In the genomic region with DNA sequence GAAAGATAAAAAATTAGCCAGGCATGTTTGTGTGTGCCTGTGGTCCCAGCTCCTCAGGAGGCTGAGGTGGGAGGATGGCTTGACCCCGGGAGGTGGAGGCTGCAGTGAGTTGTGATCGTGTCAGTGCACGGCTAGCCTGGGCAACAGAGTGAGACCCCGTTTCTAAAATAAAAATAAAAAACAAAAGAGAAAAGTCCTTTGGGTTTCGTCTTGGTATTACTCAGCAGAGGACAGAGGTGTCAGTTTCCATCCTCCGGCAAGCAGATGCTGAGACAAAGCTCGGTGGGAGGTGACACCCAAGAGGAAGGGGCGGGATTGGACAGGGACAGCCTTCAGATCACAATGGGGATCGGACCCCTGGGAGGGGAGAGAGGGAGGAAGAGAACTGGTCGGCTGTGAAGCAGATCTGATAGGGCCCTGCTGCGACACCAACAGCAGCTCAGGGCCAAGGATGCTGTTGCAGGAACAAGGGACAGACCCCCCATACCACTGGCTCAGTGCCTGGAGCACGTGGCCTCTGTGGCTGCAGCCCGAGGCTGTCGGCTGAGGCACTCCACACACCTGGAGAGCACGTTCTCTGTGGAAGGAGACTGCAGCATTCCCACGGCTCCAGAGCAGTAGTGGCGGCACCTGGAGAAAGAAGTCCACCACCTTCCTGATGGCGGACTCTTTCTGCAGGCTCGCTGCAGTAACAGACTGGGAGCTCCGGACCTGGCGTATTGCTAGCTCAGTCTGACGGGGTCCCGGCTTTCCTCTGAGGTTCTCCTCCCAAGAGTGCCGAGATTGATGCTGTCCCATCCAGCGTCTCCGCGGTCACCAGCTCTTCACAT, we compare ENCODE assay signal across 11 cellular contexts. TPM values are rescaled to one million over a fixed set of nuclear protein-coding genes. Genes with fewer than 3 reads are reported as not detected.
DNase-seq lines count a peak whose midpoint lies in the region; ATAC-seq, FAIRE-seq and TF ChIP-seq lines count a peak whose summit lies in the region.
"Had no signal": no experiment of that assay in that cellular context is flagged by ENCODE, and none has a peak within 500 bp of the region (broad histone marks: within the 10 kb centered on the region; RNA-seq: fewer than 3 reads in every experiment).

No MANE protein-coding gene starts in this region.

- no peak for TF ChIP-seq POLR2A in spleen (IDR thresholded peaks at IDR 0.05)
- no peak for TF ChIP-seq POLR2A in transverse colon (IDR thresholded peaks at IDR 0.05)
- TF ChIP-seq POLR2A in uterus (IDR thresholded peaks at IDR 0.05): no peak

- no peak for TF ChIP-seq EP300 in transverse colon (IDR thresholded peaks at IDR 0.05; ENCODE audit: low read depth)

- H3K27ac ChIP-seq in HEK293 (ENCODE audit: extremely low read depth, low read depth, low read length): no peak overlapping the region
- H3K27ac ChIP-seq in OCI-LY7 (ENCODE audit: low read depth, low read length, poor library complexity, severe bottlenecking): no peak overlapping the region
- peak overlapping the region in 1 of 8 donors; percentile 98 for H3K27ac ChIP-seq in spleen
- no peak overlapping the region for H3K27ac ChIP-seq in transverse colon
- H3K27ac ChIP-seq in pancreas: no peak overlapping the region
- no peak overlapping the region for H3K27ac ChIP-seq in uterus
- H3K27ac ChIP-seq: left ventricle myocardium inferior, SJCRH30 had no signal

- DNase-seq in activated naive CD4-positive, alpha-beta T cell treated with anti-CD3 and anti-CD28 coated beads, Interleukin-2, amount 50 U/mL, for 16 hours: no peak
- no peak for DNase-seq in OCI-LY7 (ENCODE audit: low spot score)
- peak; percentile 43 for DNase-seq in spleen
- no peak for DNase-seq in transverse colon
- no peak for DNase-seq in pancreas
- no peak for DNase-seq in uterus
- DNase-seq: erythroblast, left ventricle myocardium inferior had no signal

- peaks cover 23% of the 10 kb centered on the region; the same call in 1 of the 2 replicates for H3K79me2 ChIP-seq in OCI-LY7 (ENCODE audit: insufficient read depth, low read depth, low read length)

- peaks cover 68% of the 10 kb centered on the region for H3K4me1 Mint-ChIP-seq in activated naive CD4-positive, alpha-beta T cell treated with anti-CD3 and anti-CD28 coated beads, Interleukin-2, amount 50 U/mL, for 24 hours

- FAIRE-seq in pancreas (lab: Jason Lieb, UNC): no peak

- CTCF ChIA-PET in HEK293 (lab: Yijun Ruan, JAX): interaction anchor here (0.8 to 2.4 kb wide), 6 partner anchors 9 to 297 kb away, joined by 3 to 9 read pairs (median 6); no protein-coding TSS in a partner anchor
- CTCF ChIA-PET in OCI-LY7 (lab: Charles Lee; ENCODE audit: unreplicated experiment): interaction anchor here (1.0 kb wide), 1 partner anchor 36 kb away, joined by 4 read pairs; no protein-coding TSS in a partner anchor

- H3K9me3 Mint-ChIP-seq in activated naive CD4-positive, alpha-beta T cell treated with anti-CD3 and anti-CD28 coated beads, Interleukin-2, amount 50 U/mL, for 24 hours: no peaks in the 10 kb centered on the region

- WGBS in spleen, 5 donors: 70 to 75% (median 73%) methylated on average over 21 to 27 of the region's 27 CpGs
- 78% methylated on average over 27 of the region's 27 CpGs; no CpG with 5 or more reads in 1 of the 2 donors for WGBS in transverse colon (ENCODE audit: low coverage in 1 of 2), 2 donors
- 60 to 70% methylated on average over 27 of the region's 27 CpGs for WGBS in pancreas, 2 donors

- H3K36me3 Mint-ChIP-seq in activated naive CD4-positive, alpha-beta T cell treated with anti-CD3 and anti-CD28 coated beads, Interleukin-2, amount 50 U/mL, for 24 hours: no peaks in the 10 kb centered on the region

- H3K9me2 ChIP-seq in OCI-LY7 (ENCODE audit: insufficient read depth, low read length): no peaks in the 10 kb centered on the region

- H3K27me3 ChIP-seq in spleen (replicated peaks in 1 of 7): no peaks in the 10 kb centered on the region
- no peaks in the 10 kb centered on the region for H3K27me3 ChIP-seq in transverse colon
- no peaks in the 10 kb centered on the region for H3K27me3 ChIP-seq in pancreas
- no peaks in the 10 kb centered on the region for H3K27me3 ChIP-seq in uterus

- no peaks in the 10 kb centered on the region for H4K20me1 ChIP-seq in OCI-LY7 (ENCODE audit: insufficient read depth, low read length)

- TF ChIP-seq CTCF in HEK293 (tag by site-specific recombination; IDR thresholded peaks at IDR 0.05): no peak
- TF ChIP-seq CTCF in OCI-LY7 (conservative IDR thresholded peaks at IDR 0.05; ENCODE audit: low read length): no peak
- TF ChIP-seq CTCF in spleen (IDR thresholded peaks at IDR 0.05 in 8 of 11, conservative IDR thresholded peaks at IDR 0.05 in 3 of 11): no peak
- no peak for TF ChIP-seq CTCF in transverse colon (IDR thresholded peaks at IDR 0.05)
- no peak for TF ChIP-seq CTCF in pancreas (IDR thresholded peaks at IDR 0.05)
- no peak for TF ChIP-seq CTCF in uterus (IDR thresholded peaks at IDR 0.05)

- POLR2A ChIA-PET in HEK293 (lab: Yijun Ruan, JAX) (no interaction called here), OCI-LY7 (lab: Charles Lee) (interaction anchor here (1.3 to 1.4 kb wide), 3 partner anchors 11 to 292 kb away, joined by 3 to 5 read pairs (median 3); no protein-coding TSS in a partner anchor)

- H3K4me2 ChIP-seq in OCI-LY7 (ENCODE audit: low read length): peak overlapping the region; percentile 81

- BruUV-seq in OCI-LY7 (replicated peaks; lab: Mats Ljungman, UMichigan): no TSS peak

- intact Hi-C loops in OCI-LY7 (cut with micrococcal nuclease; ENCODE audit: unreplicated experiment) (loop anchor here (10.0 kb wide), 1 partner anchor 145 kb away; a partner anchor contains a TSS), spleen (cut with DNase I; ENCODE audit: low total_unique reads) (no loop called here), transverse colon (cut with DNase I; ENCODE audit: low total_unique reads) (loop anchor here (10.0 kb wide), 1 partner anchor 225 kb away; no protein-coding TSS in a partner anchor), pancreas (cut with DNase I) (no loop called here), uterus (cut with DNase I; ENCODE audit: low total_unique reads) (no loop called here)

- H3K36me3 ChIP-seq in HEK293 (ENCODE audit: control insufficient read depth in 2 of 2, insufficient read depth in 1 of 2, low read length in 2 of 2) (no peaks in the 10 kb centered on the region), OCI-LY7 (ENCODE audit: insufficient read depth, low read length) (no peaks in the 10 kb centered on the region), spleen (no peaks in the 10 kb centered on the region), transverse colon (no peaks in the 10 kb centered on the region), pancreas (no peaks in the 10 kb centered on the region), uterus (no peaks in the 10 kb centered on the region)
- H3K36me3 ChIP-seq: left ventricle myocardium inferior, SJCRH30 had no signal

- no peaks in the 10 kb centered on the region for H3K27me3 Mint-ChIP-seq in activated naive CD4-positive, alpha-beta T cell treated with anti-CD3 and anti-CD28 coated beads, Interleukin-2, amount 50 U/mL, for 24 hours

- no peak overlapping the region for H2AFZ ChIP-seq in OCI-LY7 (ENCODE audit: low read length)

- H3K4me1 ChIP-seq in HEK293 (ENCODE audit: control insufficient read depth, insufficient read depth, low read length): peaks cover 3% of the 10 kb centered on the region; the same call in 1 of the 2 replicates
- peaks cover 66% of the 10 kb centered on the region for H3K4me1 ChIP-seq in OCI-LY7 (ENCODE audit: insufficient read depth, low read length, poor library complexity, severe bottlenecking)
- peaks cover 58 to 96% (median 80%) of the 10 kb centered on the region in 6 donors for H3K4me1 ChIP-seq in spleen
- H3K4me1 ChIP-seq in transverse colon: peaks cover 12 to 32% (median 14%) of the 10 kb centered on the region in 4 donors
- no peaks in the 10 kb centered on the region for H3K4me1 ChIP-seq in pancreas
- no peaks in the 10 kb centered on the region for H3K4me1 ChIP-seq in uterus

- H3K4me3 Mint-ChIP-seq in activated naive CD4-positive, alpha-beta T cell treated with anti-CD3 and anti-CD28 coated beads, Interleukin-2, amount 50 U/mL, for 24 hours: peak overlapping the region; percentile 16

- H3K27ac Mint-ChIP-seq in activated naive CD4-positive, alpha-beta T cell treated with anti-CD3 and anti-CD28 coated beads, Interleukin-2, amount 50 U/mL, for 24 hours: no peak overlapping the region

- in situ Hi-C loops in transverse colon (cut with MboI; ENCODE audit: low pct_ligation_motif_present in 1 of 4, low pct_unique_long_range_greater_than_20kb in 1 of 4, low sequenced_read_pairs in 3 of 4): no loop called here

- H3K9me3 ChIP-seq in HEK293 (ENCODE audit: control insufficient read depth, insufficient read depth, low read depth, low read length) (no peaks in the 10 kb centered on the region), OCI-LY7 (ENCODE audit: low read length) (no peaks in the 10 kb centered on the region), spleen (no peaks in the 10 kb centered on the region), transverse colon (no peaks in the 10 kb centered on the region), pancreas (no peaks in the 10 kb centered on the region), uterus (no peaks in the 10 kb centered on the region)
- H3K9me3 ChIP-seq: left ventricle myocardium inferior had no signal

- no peak for ATAC-seq in pancreas

- H3K4me3 ChIP-seq in HEK293 (ENCODE audit: low read depth, low read length) (no peak overlapping the region), OCI-LY7 (ENCODE audit: low read depth, low read length, poor library complexity, severe bottlenecking) (peak overlapping the region; percentile 83), spleen (peak overlapping the region in 1 of 8 donors; percentile 82), transverse colon (no peak overlapping the region), pancreas (no peak overlapping the region), uterus (no peak overlapping the region)
- H3K4me3 ChIP-seq: left ventricle myocardium inferior, SJCRH30 had no signal

TF ChIP-seq in HEK293, 187 proteins besides CTCF, POLR2A, EP300 and RAD21 (continues in another document):
- TF ChIP-seq ZNF777 (tag by site-specific recombination; IDR thresholded peaks at IDR 0.05; ENCODE audit: borderline replicate concordance) (no peak), ZNF677 (tag by site-specific recombination; IDR thresholded peaks at IDR 0.05) (no peak), ZBTB48 (tag by site-specific recombination; IDR thresholded peaks at IDR 0.05) (no peak), GLIS1 (tag by site-specific recombination; IDR thresholded peaks at IDR 0.05) (peak; percentile 51), ZNF274 (IDR thresholded peaks at IDR 0.05; ENCODE audit: low read length) (no peak), ZNF274 (tag by site-specific recombination; IDR thresholded peaks at IDR 0.05; ENCODE audit: borderline replicate concordance) (no peak), KLF7 (tag by site-specific recombination; IDR thresholded peaks at IDR 0.05; ENCODE audit: borderline replicate concordance) (no peak)

RNA-seq across cellular contexts. Expression of a gene that starts 5.2 kb away (rescaled TPM):
- total RNA-seq in OCI-LY7 (2014; rRNA removed; shearing (Covaris generic)): 59.9 and 87.8 TPM in 2 replicates
- total RNA-seq in OCI-LY7 (2022) (51.9 and 60.3 TPM in 2 replicates), spleen (10 to 100 TPM; 45.4 to 73.4 (median 51.5) TPM), transverse colon (10 to 100 TPM; 21.1 to 59.5 (median 25.5) TPM), pancreas (10 to 100 TPM in 1 of 6 donors, 1 to 10 TPM in 5; 3.2 to 15.7 (median 6.6) TPM), uterus (10 to 100 TPM in 2 of 4 donors, 1 to 10 TPM in 1, under 1 TPM in 1; 0.77 to 96.2 (median 10.4) TPM)
- polyA plus RNA-seq in spleen (10 to 100 TPM; 37.7 to 49.2 (median 41.3) TPM), pancreas (10 to 100 TPM in 1 of 2 donors, 1 to 10 TPM in 1; 8.2 to 10.2 TPM)

Comparison
In these comparisons a context has a peak if more than half of its experiments do, and no peak if none do; other contexts are left out.
1. intact Hi-C loops: an anchor here in OCI-LY7 (10.0 kb wide) and transverse colon (10.0 kb wide); none called in spleen, pancreas and uterus.